15 cellular contexts compared by ENCODE assay signal in the genomic region with DNA sequence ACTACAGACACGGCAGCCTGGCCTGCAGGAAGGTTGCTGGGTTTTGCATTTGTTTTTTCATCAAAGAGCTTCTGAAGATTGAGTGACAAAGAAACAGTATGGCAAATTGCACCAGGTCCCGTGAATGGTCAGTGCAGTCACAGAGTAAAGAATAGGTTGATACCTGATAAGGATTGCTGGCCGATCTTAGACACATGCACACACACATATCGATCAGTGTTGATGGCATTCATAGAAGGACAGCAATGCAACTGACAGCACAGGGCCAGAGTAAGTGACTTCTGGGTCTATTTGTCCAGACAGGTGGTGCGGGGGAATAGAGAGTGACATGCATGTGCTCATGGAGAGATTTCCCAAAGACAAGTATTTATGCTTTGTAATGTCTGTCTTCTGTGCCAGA. TPM values are rescaled to one million over a fixed set of nuclear protein-coding genes. Genes with fewer than 3 reads are reported as not detected.
DNase-seq lines count a peak whose midpoint lies in the region; ATAC-seq, FAIRE-seq and TF ChIP-seq lines count a peak whose summit lies in the region.
"Had no signal": no experiment of that assay in that cellular context is flagged by ENCODE, and none has a peak within 500 bp of the region (broad histone marks: within the 10 kb centered on the region; RNA-seq: fewer than 3 reads in every experiment).

No MANE protein-coding gene starts in this region.

- peaks cover 72% of the 10 kb centered on the region for H3K4me1 Mint-ChIP-seq in glutamatergic neuron (ENCODE audit: low read depth, unreplicated experiment)
- peaks cover 4% of the 10 kb centered on the region for H3K4me1 Mint-ChIP-seq in activated T-cell treated with anti-CD3 and anti-CD28 coated beads, Interleukin-2, amount 50 U/mL, for 24 hours (ENCODE audit: low read depth)
- H3K4me1 Mint-ChIP-seq in activated CD4-positive, alpha-beta T cell treated with anti-CD3 and anti-CD28 coated beads, Interleukin-2, amount 10 ng/mL, durations not matched to agents 24 days and 14 days, result peaks cover 11% of the 10 kb centered on the region
- H3K4me1 Mint-ChIP-seq in T-helper 2 cell treated with Interferon-gamma antibody and Interleukin-4, amounts not matched to agents 5 μg/mL and 100 μg/mL, for 36 hours (ENCODE audit: low read depth), result no peaks in the 10 kb centered on the region
- H3K4me1 Mint-ChIP-seq: CD4-positive, CD25-positive, alpha-beta regulatory T cell had no signal

- no peak for FAIRE-seq in A549 (lab: Jason Lieb, UNC)

- peaks cover 15% of the 10 kb centered on the region for H3K27me3 Mint-ChIP-seq in glutamatergic neuron (ENCODE audit: unreplicated experiment)
- H3K27me3 Mint-ChIP-seq in activated T-cell treated with anti-CD3 and anti-CD28 coated beads, Interleukin-2, amount 50 U/mL, for 24 hours, result no peaks in the 10 kb centered on the region
- no peaks in the 10 kb centered on the region for H3K27me3 Mint-ChIP-seq in activated CD4-positive, alpha-beta T cell treated with anti-CD3 and anti-CD28 coated beads, Interleukin-2, amount 10 ng/mL, durations not matched to agents 24 days and 14 days
- H3K27me3 Mint-ChIP-seq in T-helper 2 cell treated with Interferon-gamma antibody and Interleukin-4, amounts not matched to agents 5 μg/mL and 100 μg/mL, for 36 hours (ENCODE audit: low read depth), result no peaks in the 10 kb centered on the region
- H3K27me3 Mint-ChIP-seq: CD4-positive, CD25-positive, alpha-beta regulatory T cell had no signal

- 95% methylated on average over 5 of the region's 5 CpGs for WGBS in A549 (ENCODE audit: missing lambda C conversion rate)

- H3K27me3 ChIP-seq in muscle layer of colon (ENCODE audit: control insufficient read depth in 1 of 2, insufficient read depth in 2 of 2, low read length in 2 of 2) (no peaks in the 10 kb centered on the region), rectal smooth muscle tissue (ENCODE audit: control insufficient read depth, insufficient read depth, low read length) (no peaks in the 10 kb centered on the region)
- H3K27me3 ChIP-seq: BLaER1 treated with 17β-estradiol and CSF1 and Interleukin-3, amounts not matched to agents 10 nM and 100 nM had no signal

- peak overlapping the region; percentile 25 for H3K27ac Mint-ChIP-seq in glutamatergic neuron (ENCODE audit: unreplicated experiment)
- no peak overlapping the region for H3K27ac Mint-ChIP-seq in activated T-cell treated with anti-CD3 and anti-CD28 coated beads, Interleukin-2, amount 50 U/mL, for 24 hours
- no peak overlapping the region for H3K27ac Mint-ChIP-seq in activated CD4-positive, alpha-beta T cell treated with anti-CD3 and anti-CD28 coated beads, Interleukin-2, amount 10 ng/mL, durations not matched to agents 24 days and 14 days
- no peak overlapping the region for H3K27ac Mint-ChIP-seq in T-helper 2 cell treated with Interferon-gamma antibody and Interleukin-4, amounts not matched to agents 5 μg/mL and 100 μg/mL, for 36 hours
- H3K27ac Mint-ChIP-seq: CD4-positive, CD25-positive, alpha-beta regulatory T cell; H9 had no signal

- TF ChIP-seq RAD21 in A549 (conservative IDR thresholded peaks at IDR 0.05 in 1 of 2, IDR thresholded peaks at IDR 0.05 in 1 of 2), result no peak

- H3K4me3 Mint-ChIP-seq in glutamatergic neuron (ENCODE audit: unreplicated experiment), result no peak overlapping the region
- H3K4me3 Mint-ChIP-seq in activated T-cell treated with anti-CD3 and anti-CD28 coated beads, Interleukin-2, amount 50 U/mL, for 24 hours, result no peak overlapping the region
- no peak overlapping the region for H3K4me3 Mint-ChIP-seq in activated CD4-positive, alpha-beta T cell treated with anti-CD3 and anti-CD28 coated beads, Interleukin-2, amount 10 ng/mL, durations not matched to agents 24 days and 14 days
- no peak overlapping the region for H3K4me3 Mint-ChIP-seq in T-helper 2 cell treated with Interferon-gamma antibody and Interleukin-4, amounts not matched to agents 5 μg/mL and 100 μg/mL, for 36 hours
- H3K4me3 Mint-ChIP-seq: CD4-positive, CD25-positive, alpha-beta regulatory T cell; H9 had no signal

- H3K4me3 ChIP-seq in A549, result no peak overlapping the region
- H3K4me3 ChIP-seq in muscle layer of colon (ENCODE audit: low read depth in 1 of 2, low read length in 2 of 2), result no peak overlapping the region
- no peak overlapping the region for H3K4me3 ChIP-seq in rectal smooth muscle tissue (ENCODE audit: low read length)
- H3K4me3 ChIP-seq: BLaER1 treated with 17β-estradiol and CSF1 and Interleukin-3, amounts not matched to agents 10 nM and 100 nM had no signal

- no peaks in the 10 kb centered on the region for H3K36me3 Mint-ChIP-seq in glutamatergic neuron (ENCODE audit: unreplicated experiment)
- H3K36me3 Mint-ChIP-seq in activated T-cell treated with anti-CD3 and anti-CD28 coated beads, Interleukin-2, amount 50 U/mL, for 24 hours (ENCODE audit: low read depth), result no peaks in the 10 kb centered on the region
- H3K36me3 Mint-ChIP-seq in activated CD4-positive, alpha-beta T cell treated with anti-CD3 and anti-CD28 coated beads, Interleukin-2, amount 10 ng/mL, durations not matched to agents 24 days and 14 days (ENCODE audit: low read depth), result peaks cover 51% of the 10 kb centered on the region
- peaks cover 21% of the 10 kb centered on the region for H3K36me3 Mint-ChIP-seq in T-helper 2 cell treated with Interferon-gamma antibody and Interleukin-4, amounts not matched to agents 5 μg/mL and 100 μg/mL, for 36 hours (ENCODE audit: low read depth)
- H3K36me3 Mint-ChIP-seq: CD4-positive, CD25-positive, alpha-beta regulatory T cell had no signal

- CTCF ChIA-PET in A549 (lab: Yijun Ruan, JAX), result interaction anchor here (0.8 to 2.7 kb wide), 4 partner anchors 9 to 49 kb away, joined by 3 to 7 read pairs (median 4); no protein-coding TSS in a partner anchor

- DNase-seq in A549 (ENCODE audit: low read depth in 1 of 2, low spot score in 1 of 2) (no peak), glutamatergic neuron (no peak), left colon (no peak)
- DNase-seq in activated T-cell treated with anti-CD3 and anti-CD28 coated beads, Interleukin-2, amount 50 U/mL, for 24 hours, result no peak
- DNase-seq in activated CD4-positive, alpha-beta T cell treated with anti-CD3 and anti-CD28 coated beads, Interleukin-2, amount 10 ng/mL, durations not matched to agents 24 days and 14 days, result no peak
- DNase-seq in T-helper 2 cell treated with Interferon-gamma antibody and Interleukin-4, amounts not matched to agents 5 μg/mL and 100 μg/mL, for 36 hours (ENCODE audit: low spot score), result no peak
- DNase-seq: CD4-positive, CD25-positive, alpha-beta regulatory T cell; DMS53; GF-D8; GOT3; H9 had no signal

- POLR2A ChIA-PET in A549 (lab: Yijun Ruan, JAX), result no interaction called here

- no peak for TF ChIP-seq POLR2A in A549 (IDR thresholded peaks at IDR 0.05; ENCODE audit: low read length)

- H3K36me3 ChIP-seq in muscle layer of colon (ENCODE audit: insufficient read depth, low read length), result peaks cover 96% of the 10 kb centered on the region
- peaks cover 29% of the 10 kb centered on the region for H3K36me3 ChIP-seq in rectal smooth muscle tissue (ENCODE audit: control insufficient read depth, insufficient read depth, low read length)

- no peak for TF ChIP-seq EP300 in A549 (IDR thresholded peaks at IDR 0.05)

- intact Hi-C loops in activated CD4-positive, alpha-beta T cell treated with anti-CD3 and anti-CD28 coated beads, Interleukin-2, amount 10 ng/mL, durations not matched to agents 24 days and 14 days (cut with micrococcal nuclease), result no loop called here
- intact Hi-C loops in left colon (cut with DNase I, micrococcal nuclease), result no loop called here

- no peaks in the 10 kb centered on the region for H3K9me3 ChIP-seq in A549
- H3K9me3 ChIP-seq in muscle layer of colon (ENCODE audit: low read length), result no peaks in the 10 kb centered on the region
- H3K9me3 ChIP-seq: BLaER1 treated with 17β-estradiol and CSF1 and Interleukin-3, amounts not matched to agents 10 nM and 100 nM had no signal

- H3K9ac ChIP-seq in muscle layer of colon (ENCODE audit: low read length) (no peak overlapping the region), rectal smooth muscle tissue (ENCODE audit: low read length) (no peak overlapping the region)
- H3K9ac ChIP-seq: BLaER1 treated with 17β-estradiol and CSF1 and Interleukin-3, amounts not matched to agents 10 nM and 100 nM had no signal

- ATAC-seq in A549 (no peak), left colon (no peak)

- H3K9me3 Mint-ChIP-seq in glutamatergic neuron (ENCODE audit: unreplicated experiment), result peaks cover 19% of the 10 kb centered on the region
- H3K9me3 Mint-ChIP-seq in activated T-cell treated with anti-CD3 and anti-CD28 coated beads, Interleukin-2, amount 50 U/mL, for 24 hours, result no peaks in the 10 kb centered on the region
- no peaks in the 10 kb centered on the region for H3K9me3 Mint-ChIP-seq in activated CD4-positive, alpha-beta T cell treated with anti-CD3 and anti-CD28 coated beads, Interleukin-2, amount 10 ng/mL, durations not matched to agents 24 days and 14 days
- no peaks in the 10 kb centered on the region for H3K9me3 Mint-ChIP-seq in T-helper 2 cell treated with Interferon-gamma antibody and Interleukin-4, amounts not matched to agents 5 μg/mL and 100 μg/mL, for 36 hours
- H3K9me3 Mint-ChIP-seq: CD4-positive, CD25-positive, alpha-beta regulatory T cell; H9 had no signal

- H3K4me1 ChIP-seq in A549 (peaks cover 89% of the 10 kb centered on the region), muscle layer of colon (ENCODE audit: insufficient read depth, low read length) (peaks cover 87% of the 10 kb centered on the region), rectal smooth muscle tissue (ENCODE audit: control insufficient read depth, insufficient read depth, low read length) (peaks cover 64% of the 10 kb centered on the region)

- H3K27ac ChIP-seq in A549 (peak overlapping the region; percentile 90 to 91), muscle layer of colon (ENCODE audit: low read depth, low read length) (peak overlapping the region; percentile 28), rectal smooth muscle tissue (ENCODE audit: low read depth, low read length) (peak overlapping the region; percentile 1)
- H3K27ac ChIP-seq: 22Rv1; BLaER1 treated with 17β-estradiol and CSF1 and Interleukin-3, amounts not matched to agents 10 nM and 100 nM had no signal

- H3K4me2 ChIP-seq in A549, result peak overlapping the region; percentile 62; the same call in 1 of the 3 replicates

- no peak for TF ChIP-seq CTCF in A549 (IDR thresholded peaks at IDR 0.05)
- TF ChIP-seq CTCF in glutamatergic neuron (IDR thresholded peaks at IDR 0.05; ENCODE audit: partially characterized antibody, unreplicated experiment), result no peak

TF ChIP-seq in A549, 52 proteins besides CTCF, POLR2A, EP300 and RAD21 (continues in another document):
- TF ChIP-seq EHMT2 (IDR thresholded peaks at IDR 0.05; ENCODE audit: low read depth) (no peak), KDM5A (IDR thresholded peaks at IDR 0.05) (no peak)

RNA-seq across cellular contexts. Expression of a gene that starts 42.8 kb away (rescaled TPM):
- polyA plus RNA-seq in A549 (2011; rRNA removed) (144 and 154 TPM in 2 replicates), A549 (2017; fragmentation: RNase III; extraction: RNeasy Plus Mini Kit Qiagen cat#74134 plus additional on column Dnase treatment) (125 to 187 TPM (median 159 TPM) in 3 replicates)
- polyA plus RNA-seq in A549 (2012; cell fraction: cytosol; rRNA removed), result 37.9 and 48.1 TPM in 2 replicates
- polyA plus RNA-seq in A549 (2012; cell fraction: nucleus; rRNA removed), result 111 and 112 TPM in 2 replicates
- polyA minus RNA-seq in A549 (2011; rRNA and poly(A)+ RNA removed), result 199 and 240 TPM in 2 replicates
- total RNA-seq in glutamatergic neuron (ENCODE audit: unreplicated experiment) (89.0 TPM), left colon (10 to 100 TPM in 1 of 2 donors, 1 to 10 TPM in 1; 3.8 to 42.6 TPM)
- total RNA-seq in activated CD4-positive, alpha-beta T cell treated with anti-CD3 and anti-CD28 coated beads, Interleukin-2, amount 10 ng/mL, durations not matched to agents 24 days and 14 days, result 61.0 and 64.4 TPM in 2 replicates
- total RNA-seq: CD4-positive, CD25-positive, alpha-beta regulatory T cell had no signal

Comparison
In these comparisons a context has a peak if more than half of its experiments do, and no peak if none do; other contexts are left out.
1. H3K27ac ChIP-seq: peak in every context shown above with its lines; median percentile 90 in A549; 28 in muscle layer of colon; 1 in rectal smooth muscle tissue.